ENCODE assay signal across 2 cellular contexts in genomic region chr14:56918849-56919574, GRCh38.
TF ChIP-seq lines count a peak whose summit lies in the region.

No MANE protein-coding gene starts in this region.

TF ChIP-seq in IMR-90, 13 proteins besides CTCF, POLR2A, EP300 and RAD21 (continued from another document):
- no peak for TF ChIP-seq MAZ (IDR thresholded peaks at IDR 0.05; ENCODE audit: borderline replicate concordance, low read depth, low read length)
- TF ChIP-seq RCOR1 (IDR thresholded peaks at IDR 0.05; ENCODE audit: insufficient replicate concordance, low read length), result no peak
- TF ChIP-seq MAFK (IDR thresholded peaks at IDR 0.05; ENCODE audit: low read depth, low read length), result peak; percentile 58
- no peak for TF ChIP-seq BHLHE40 (IDR thresholded peaks at IDR 0.05; ENCODE audit: low read depth, low read length)
TF ChIP-seq in IMR-90: peak in this region for 1.

TF ChIP-seq in SK-N-SH treated with all-trans-retinoic acid at 6 μM for 48 hours, 23 proteins besides CTCF, POLR2A, EP300 and RAD21:
- no peak for TF ChIP-seq RARB (CRISPR knock-in tag; IDR thresholded peaks at IDR 0.05)
- no peak for TF ChIP-seq ISL1 (CRISPR knock-in tag; IDR thresholded peaks at IDR 0.05)
- TF ChIP-seq TOX (CRISPR knock-in tag; IDR thresholded peaks at IDR 0.05; ENCODE audit: borderline replicate concordance), result no peak
